Comparison of ENCODE assay signal across 13 cellular contexts in the genomic region with DNA sequence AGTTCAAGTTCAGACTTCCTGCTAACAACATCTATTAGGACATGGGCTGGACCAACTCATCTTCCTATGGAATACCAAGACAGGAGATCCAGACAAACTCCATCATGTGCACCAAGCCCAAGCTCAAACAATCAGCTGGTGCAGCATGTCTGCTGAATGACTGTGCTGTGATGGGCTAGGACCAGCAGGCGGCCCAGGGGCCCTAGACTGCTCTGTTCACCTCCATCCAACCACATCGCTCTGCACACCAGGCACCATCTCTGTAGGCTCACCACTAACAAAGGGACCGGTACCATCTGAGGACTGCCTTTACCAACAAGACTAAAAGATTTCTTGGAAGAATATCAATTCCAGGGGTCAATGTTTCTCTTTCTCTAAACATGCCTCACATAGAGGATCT.
"Had no signal": no experiment of that assay in that cellular context is flagged by ENCODE, and none has a peak within 500 bp of the region (broad histone marks: within the 10 kb centered on the region; RNA-seq: fewer than 3 reads in every experiment).

No MANE protein-coding gene starts in this region.

- DNase-seq: activated B cell treated with CpG ODN at 0.5 μM for 24 hours, amniotic stem cell, hippocampal formation, left ventricle myocardium superior, pancreas, tibial artery had no signal

- H3K27me3 ChIP-seq: pancreas, tibial artery had no signal

- H3K4me3 ChIP-seq: pancreas, skin epidermis, tibial artery had no signal

- H3K9me3 ChIP-seq: pancreas, tibial artery had no signal

- ATAC-seq: activated naive CD4-positive, alpha-beta T cell treated with anti-CD3 and anti-CD28 coated beads, Interleukin-2, amount 50 U/mL, for 72 hours; esophagus mucosa; left ventricle myocardium superior; pancreas had no signal

- H3K27ac ChIP-seq: pancreas, skin epidermis, tibial artery had no signal

- H3K27ac Mint-ChIP-seq: activated B cell treated with CpG ODN at 0.5 μM for 24 hours had no signal

- H3K4me3 Mint-ChIP-seq: activated B cell treated with CpG ODN at 0.5 μM for 24 hours; brain; neural crest cell; T-helper 1 cell treated with Interleukin-12 subunit alpha and Interleukin-12 subunit beta and Interleukin-4 antibody, amounts not matched to agents 30 μg/mL and 1 μg/mL, for 36 hours had no signal

- H3K9me3 Mint-ChIP-seq: activated B cell treated with CpG ODN at 0.5 μM for 24 hours; activated naive CD4-positive, alpha-beta T cell treated with anti-CD3 and anti-CD28 coated beads, Interleukin-2, amount 50 U/mL, for 72 hours; neural crest cell; T-helper 1 cell treated with Interleukin-12 subunit alpha and Interleukin-12 subunit beta and Interleukin-4 antibody, amounts not matched to agents 30 μg/mL and 1 μg/mL, for 36 hours had no signal

- FAIRE-seq: endometrium, pancreas had no signal

- H3K27me3 Mint-ChIP-seq: activated B cell treated with CpG ODN at 0.5 μM for 24 hours, brain had no signal
